In the genomic region with DNA sequence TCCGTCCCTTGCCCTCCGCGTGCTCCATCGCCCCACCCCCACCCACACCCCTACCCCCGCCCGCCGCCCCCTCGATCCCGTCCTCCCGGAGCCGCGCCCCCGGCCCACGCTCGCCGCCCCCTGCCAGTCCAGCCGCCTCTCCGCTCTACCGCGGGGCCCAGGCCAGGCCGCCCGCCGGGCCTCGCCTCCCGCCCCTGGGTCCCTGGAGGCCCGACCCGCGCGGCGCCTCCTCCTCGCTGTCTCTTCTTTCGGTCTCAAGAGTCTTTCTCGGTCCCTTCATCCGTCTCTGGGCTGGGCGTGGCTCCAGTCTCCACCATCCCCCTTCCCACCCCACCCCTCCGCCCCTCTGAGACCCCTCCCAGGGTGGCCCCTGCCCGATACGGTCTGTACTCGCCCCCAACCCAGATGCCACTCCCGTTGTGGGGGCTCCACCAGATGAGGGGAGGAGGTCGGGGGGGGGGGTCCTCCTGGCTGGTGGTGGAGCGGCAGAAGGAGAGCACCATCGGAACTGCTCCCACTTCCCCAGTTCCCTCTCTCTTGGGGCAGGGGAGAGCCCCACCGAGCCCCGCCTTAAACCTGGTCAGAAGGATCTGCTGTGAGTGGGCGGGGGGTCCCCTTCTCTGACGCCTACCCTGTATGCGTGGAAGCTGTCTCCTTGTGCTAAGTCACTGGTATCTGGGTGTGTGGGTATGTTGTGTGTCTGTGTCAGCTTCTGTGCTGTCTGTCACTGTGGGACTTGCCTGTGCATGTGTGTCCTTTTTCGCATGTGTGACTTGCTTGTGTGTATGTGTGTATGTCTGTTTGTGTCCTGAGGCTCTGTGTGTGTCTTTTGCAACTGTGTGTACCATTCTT, we compare ENCODE assay signal across 1 cellular context.
TF ChIP-seq lines count a peak whose summit lies in the region.

No MANE protein-coding gene starts in this region.

TF ChIP-seq in HepG2, 621 proteins besides CTCF, POLR2A, EP300 and RAD21 (continued from another document and continues in another):
- no peak for TF ChIP-seq ATF4 (CRISPR knock-in tag; IDR thresholded peaks at IDR 0.05)
- 0 out of 2 replicates have a peak, but pooled peaks have one; percentile 55 for TF ChIP-seq SMAD1 (CRISPR knock-in tag; IDR thresholded peaks at IDR 0.05; ENCODE audit: borderline replicate concordance, low read depth)
- TF ChIP-seq, protein P1, sequence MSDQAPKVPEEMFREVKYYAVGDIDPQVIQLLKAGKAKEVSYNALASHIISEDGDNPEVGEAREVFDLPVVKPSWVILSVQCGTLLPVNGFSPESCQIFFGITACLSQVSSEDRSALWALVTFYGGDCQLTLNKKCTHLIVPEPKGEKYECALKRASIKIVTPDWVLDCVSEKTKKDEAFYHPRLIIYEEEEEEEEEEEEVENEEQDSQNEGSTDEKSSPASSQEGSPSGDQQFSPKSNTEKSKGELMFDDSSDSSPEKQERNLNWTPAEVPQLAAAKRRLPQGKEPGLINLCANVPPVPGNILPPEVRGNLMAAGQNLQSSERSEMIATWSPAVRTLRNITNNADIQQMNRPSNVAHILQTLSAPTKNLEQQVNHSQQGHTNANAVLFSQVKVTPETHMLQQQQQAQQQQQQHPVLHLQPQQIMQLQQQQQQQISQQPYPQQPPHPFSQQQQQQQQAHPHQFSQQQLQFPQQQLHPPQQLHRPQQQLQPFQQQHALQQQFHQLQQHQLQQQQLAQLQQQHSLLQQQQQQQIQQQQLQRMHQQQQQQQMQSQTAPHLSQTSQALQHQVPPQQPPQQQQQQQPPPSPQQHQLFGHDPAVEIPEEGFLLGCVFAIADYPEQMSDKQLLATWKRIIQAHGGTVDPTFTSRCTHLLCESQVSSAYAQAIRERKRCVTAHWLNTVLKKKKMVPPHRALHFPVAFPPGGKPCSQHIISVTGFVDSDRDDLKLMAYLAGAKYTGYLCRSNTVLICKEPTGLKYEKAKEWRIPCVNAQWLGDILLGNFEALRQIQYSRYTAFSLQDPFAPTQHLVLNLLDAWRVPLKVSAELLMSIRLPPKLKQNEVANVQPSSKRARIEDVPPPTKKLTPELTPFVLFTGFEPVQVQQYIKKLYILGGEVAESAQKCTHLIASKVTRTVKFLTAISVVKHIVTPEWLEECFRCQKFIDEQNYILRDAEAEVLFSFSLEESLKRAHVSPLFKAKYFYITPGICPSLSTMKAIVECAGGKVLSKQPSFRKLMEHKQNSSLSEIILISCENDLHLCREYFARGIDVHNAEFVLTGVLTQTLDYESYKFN (CRISPR knock-in tag; conservative IDR thresholded peaks at IDR 0.05): no peak
- no peak for TF ChIP-seq ZNF264 (CRISPR knock-in tag; IDR thresholded peaks at IDR 0.05)
- no peak for TF ChIP-seq ZNF496 (CRISPR knock-in tag; IDR thresholded peaks at IDR 0.05; ENCODE audit: insufficient replicate concordance)
- no peak for TF ChIP-seq HOXA7 (CRISPR knock-in tag; IDR thresholded peaks at IDR 0.05)
- TF ChIP-seq, protein P2, sequence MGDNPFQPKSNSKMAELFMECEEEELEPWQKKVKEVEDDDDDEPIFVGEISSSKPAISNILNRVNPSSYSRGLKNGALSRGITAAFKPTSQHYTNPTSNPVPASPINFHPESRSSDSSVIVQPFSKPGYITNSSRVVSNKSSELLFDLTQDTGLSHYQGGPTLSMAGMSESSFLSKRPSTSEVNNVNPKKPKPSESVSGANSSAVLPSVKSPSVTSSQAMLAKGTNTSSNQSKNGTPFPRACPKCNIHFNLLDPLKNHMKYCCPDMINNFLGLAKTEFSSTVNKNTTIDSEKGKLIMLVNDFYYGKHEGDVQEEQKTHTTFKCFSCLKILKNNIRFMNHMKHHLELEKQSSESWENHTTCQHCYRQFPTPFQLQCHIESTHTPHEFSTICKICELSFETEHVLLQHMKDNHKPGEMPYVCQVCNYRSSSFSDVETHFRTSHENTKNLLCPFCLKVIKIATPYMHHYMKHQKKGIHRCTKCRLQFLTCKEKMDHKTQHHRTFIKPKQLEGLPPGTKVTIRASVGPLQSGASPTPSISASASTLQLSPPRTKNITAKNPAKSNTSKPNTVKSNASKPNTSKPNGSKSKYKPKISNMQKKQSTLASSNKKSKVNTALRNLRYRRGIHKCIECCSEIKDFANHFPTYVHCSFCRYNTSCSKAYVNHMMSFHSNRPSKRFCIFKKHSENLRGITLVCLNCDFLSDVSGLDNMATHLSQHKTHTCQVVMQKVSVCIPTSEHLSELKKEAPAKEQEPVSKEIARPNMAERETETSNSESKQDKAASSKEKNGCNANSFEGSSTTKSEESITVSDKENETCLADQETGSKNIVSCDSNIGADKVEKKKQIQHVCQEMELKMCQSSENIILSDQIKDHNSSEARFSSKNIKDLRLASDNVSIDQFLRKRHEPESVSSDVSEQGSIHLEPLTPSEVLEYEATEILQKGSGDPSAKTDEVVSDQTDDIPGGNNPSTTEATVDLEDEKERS (CRISPR knock-in tag; IDR thresholded peaks at IDR 0.05): no peak
- no peak for TF ChIP-seq ZNF567 (CRISPR knock-in tag; IDR thresholded peaks at IDR 0.05; ENCODE audit: borderline replicate concordance)
- TF ChIP-seq ZBTB1 (CRISPR knock-in tag; IDR thresholded peaks at IDR 0.05; ENCODE audit: borderline replicate concordance): no peak
- TF ChIP-seq, protein P3, sequence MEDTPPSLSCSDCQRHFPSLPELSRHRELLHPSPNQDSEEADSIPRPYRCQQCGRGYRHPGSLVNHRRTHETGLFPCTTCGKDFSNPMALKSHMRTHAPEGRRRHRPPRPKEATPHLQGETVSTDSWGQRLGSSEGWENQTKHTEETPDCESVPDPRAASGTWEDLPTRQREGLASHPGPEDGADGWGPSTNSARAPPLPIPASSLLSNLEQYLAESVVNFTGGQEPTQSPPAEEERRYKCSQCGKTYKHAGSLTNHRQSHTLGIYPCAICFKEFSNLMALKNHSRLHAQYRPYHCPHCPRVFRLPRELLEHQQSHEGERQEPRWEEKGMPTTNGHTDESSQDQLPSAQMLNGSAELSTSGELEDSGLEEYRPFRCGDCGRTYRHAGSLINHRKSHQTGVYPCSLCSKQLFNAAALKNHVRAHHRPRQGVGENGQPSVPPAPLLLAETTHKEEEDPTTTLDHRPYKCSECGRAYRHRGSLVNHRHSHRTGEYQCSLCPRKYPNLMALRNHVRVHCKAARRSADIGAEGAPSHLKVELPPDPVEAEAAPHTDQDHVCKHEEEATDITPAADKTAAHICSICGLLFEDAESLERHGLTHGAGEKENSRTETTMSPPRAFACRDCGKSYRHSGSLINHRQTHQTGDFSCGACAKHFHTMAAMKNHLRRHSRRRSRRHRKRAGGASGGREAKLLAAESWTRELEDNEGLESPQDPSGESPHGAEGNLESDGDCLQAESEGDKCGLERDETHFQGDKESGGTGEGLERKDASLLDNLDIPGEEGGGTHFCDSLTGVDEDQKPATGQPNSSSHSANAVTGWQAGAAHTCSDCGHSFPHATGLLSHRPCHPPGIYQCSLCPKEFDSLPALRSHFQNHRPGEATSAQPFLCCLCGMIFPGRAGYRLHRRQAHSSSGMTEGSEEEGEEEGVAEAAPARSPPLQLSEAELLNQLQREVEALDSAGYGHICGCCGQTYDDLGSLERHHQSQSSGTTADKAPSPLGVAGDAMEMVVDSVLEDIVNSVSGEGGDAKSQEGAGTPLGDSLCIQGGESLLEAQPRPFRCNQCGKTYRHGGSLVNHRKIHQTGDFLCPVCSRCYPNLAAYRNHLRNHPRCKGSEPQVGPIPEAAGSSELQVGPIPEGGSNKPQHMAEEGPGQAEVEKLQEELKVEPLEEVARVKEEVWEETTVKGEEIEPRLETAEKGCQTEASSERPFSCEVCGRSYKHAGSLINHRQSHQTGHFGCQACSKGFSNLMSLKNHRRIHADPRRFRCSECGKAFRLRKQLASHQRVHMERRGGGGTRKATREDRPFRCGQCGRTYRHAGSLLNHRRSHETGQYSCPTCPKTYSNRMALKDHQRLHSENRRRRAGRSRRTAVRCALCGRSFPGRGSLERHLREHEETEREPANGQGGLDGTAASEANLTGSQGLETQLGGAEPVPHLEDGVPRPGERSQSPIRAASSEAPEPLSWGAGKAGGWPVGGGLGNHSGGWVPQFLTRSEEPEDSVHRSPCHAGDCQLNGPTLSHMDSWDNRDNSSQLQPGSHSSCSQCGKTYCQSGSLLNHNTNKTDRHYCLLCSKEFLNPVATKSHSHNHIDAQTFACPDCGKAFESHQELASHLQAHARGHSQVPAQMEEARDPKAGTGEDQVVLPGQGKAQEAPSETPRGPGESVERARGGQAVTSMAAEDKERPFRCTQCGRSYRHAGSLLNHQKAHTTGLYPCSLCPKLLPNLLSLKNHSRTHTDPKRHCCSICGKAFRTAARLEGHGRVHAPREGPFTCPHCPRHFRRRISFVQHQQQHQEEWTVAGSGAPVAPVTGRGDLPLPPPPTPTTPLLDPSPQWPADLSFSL (CRISPR knock-in tag; IDR thresholded peaks at IDR 0.05): peak; percentile 97; the same call in 1 of the 2 replicates
- no peak for TF ChIP-seq ZSCAN30 (CRISPR knock-in tag; IDR thresholded peaks at IDR 0.05)
- no peak for TF ChIP-seq ARID4A (CRISPR knock-in tag; IDR thresholded peaks at IDR 0.05; ENCODE audit: borderline replicate concordance)
- TF ChIP-seq ZNF350 (CRISPR knock-in tag; IDR thresholded peaks at IDR 0.05; ENCODE audit: borderline replicate concordance, low read depth): 0 out of 2 replicates have a peak, but pooled peaks have one; percentile 37
- TF ChIP-seq KDM6A (CRISPR knock-in tag; IDR thresholded peaks at IDR 0.05; ENCODE audit: low read depth): no peak
- TF ChIP-seq DMAP1 (CRISPR knock-in tag; IDR thresholded peaks at IDR 0.05): 0 out of 2 replicates have a peak, but pooled peaks have one; percentile 6
- TF ChIP-seq, protein P4, sequence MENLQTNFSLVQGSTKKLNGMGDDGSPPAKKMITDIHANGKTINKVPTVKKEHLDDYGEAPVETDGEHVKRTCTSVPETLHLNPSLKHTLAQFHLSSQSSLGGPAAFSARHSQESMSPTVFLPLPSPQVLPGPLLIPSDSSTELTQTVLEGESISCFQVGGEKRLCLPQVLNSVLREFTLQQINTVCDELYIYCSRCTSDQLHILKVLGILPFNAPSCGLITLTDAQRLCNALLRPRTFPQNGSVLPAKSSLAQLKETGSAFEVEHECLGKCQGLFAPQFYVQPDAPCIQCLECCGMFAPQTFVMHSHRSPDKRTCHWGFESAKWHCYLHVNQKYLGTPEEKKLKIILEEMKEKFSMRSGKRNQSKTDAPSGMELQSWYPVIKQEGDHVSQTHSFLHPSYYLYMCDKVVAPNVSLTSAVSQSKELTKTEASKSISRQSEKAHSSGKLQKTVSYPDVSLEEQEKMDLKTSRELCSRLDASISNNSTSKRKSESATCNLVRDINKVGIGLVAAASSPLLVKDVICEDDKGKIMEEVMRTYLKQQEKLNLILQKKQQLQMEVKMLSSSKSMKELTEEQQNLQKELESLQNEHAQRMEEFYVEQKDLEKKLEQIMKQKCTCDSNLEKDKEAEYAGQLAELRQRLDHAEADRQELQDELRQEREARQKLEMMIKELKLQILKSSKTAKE (CRISPR knock-in tag; IDR thresholded peaks at IDR 0.05; ENCODE audit: borderline replicate concordance): no peak
- TF ChIP-seq UBTF (CRISPR knock-in tag; IDR thresholded peaks at IDR 0.05): peak; percentile 37; the same call in 1 of the 2 replicates
- TF ChIP-seq, protein P5, sequence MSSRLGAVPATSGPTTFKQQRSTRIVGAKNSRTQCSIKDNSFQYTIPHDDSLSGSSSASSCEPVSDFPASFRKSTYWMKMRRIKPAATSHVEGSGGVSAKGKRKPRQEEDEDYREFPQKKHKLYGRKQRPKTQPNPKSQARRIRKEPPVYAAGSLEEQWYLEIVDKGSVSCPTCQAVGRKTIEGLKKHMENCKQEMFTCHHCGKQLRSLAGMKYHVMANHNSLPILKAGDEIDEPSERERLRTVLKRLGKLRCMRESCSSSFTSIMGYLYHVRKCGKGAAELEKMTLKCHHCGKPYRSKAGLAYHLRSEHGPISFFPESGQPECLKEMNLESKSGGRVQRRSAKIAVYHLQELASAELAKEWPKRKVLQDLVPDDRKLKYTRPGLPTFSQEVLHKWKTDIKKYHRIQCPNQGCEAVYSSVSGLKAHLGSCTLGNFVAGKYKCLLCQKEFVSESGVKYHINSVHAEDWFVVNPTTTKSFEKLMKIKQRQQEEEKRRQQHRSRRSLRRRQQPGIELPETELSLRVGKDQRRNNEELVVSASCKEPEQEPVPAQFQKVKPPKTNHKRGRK (CRISPR knock-in tag; IDR thresholded peaks at IDR 0.05): no peak
